Comparison of ENCODE assay signal across 18 cellular contexts in the genomic region with DNA sequence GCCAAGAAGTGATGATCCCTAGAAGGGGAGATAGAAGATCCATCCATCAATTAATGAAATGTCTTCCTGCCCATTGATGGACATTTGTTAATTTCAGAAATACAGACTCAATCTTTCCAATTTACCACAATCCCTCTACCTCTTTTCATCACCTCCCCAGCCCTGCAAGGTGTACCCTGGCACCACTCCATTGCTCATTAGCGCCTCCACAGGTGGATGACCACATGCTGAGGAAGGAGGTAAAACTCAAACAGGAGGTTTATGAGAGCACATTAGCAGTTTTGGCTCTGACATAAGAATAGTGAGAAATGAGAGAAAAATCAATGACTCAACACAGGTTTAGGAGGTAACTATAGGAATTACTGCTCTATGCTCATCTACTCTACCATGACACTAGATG.
DNase-seq lines count a peak whose midpoint lies in the region; ATAC-seq, FAIRE-seq and TF ChIP-seq lines count a peak whose summit lies in the region.
"Had no signal": no experiment of that assay in that cellular context is flagged by ENCODE, and none has a peak within 500 bp of the region (broad histone marks: within the 10 kb centered on the region; RNA-seq: fewer than 3 reads in every experiment).

No MANE protein-coding gene starts in this region.

- H3K36me3 ChIP-seq in SK-N-SH (replicated peaks in 1 of 2; ENCODE audit: control insufficient read depth in 1 of 2, insufficient read depth in 2 of 2, low read length in 1 of 2) (no peaks in the 10 kb centered on the region), HCT116 (ENCODE audit: control insufficient read depth in 1 of 2, insufficient read depth in 2 of 2, low read length in 2 of 2) (no peaks in the 10 kb centered on the region), keratinocyte (ENCODE audit: control insufficient read depth in 2 of 2, extremely low read depth in 1 of 2, insufficient read depth in 2 of 2, low read length in 2 of 2) (no peaks in the 10 kb centered on the region), MM.1S (replicated peaks; ENCODE audit: insufficient read depth, low read length) (no peaks in the 10 kb centered on the region)
- H3K36me3 ChIP-seq: pancreas had no signal

- no peak for TF ChIP-seq EP300 in SK-N-SH (IDR thresholded peaks at IDR 0.05; ENCODE audit: borderline replicate concordance in 1 of 2, low read depth in 1 of 2, low read length in 1 of 2)

- no peak for TF ChIP-seq POLR2A in HCT116 (IDR thresholded peaks at IDR 0.05; ENCODE audit: borderline replicate concordance, extremely low read depth, insufficient read depth, insufficient read length)

- no peak for FAIRE-seq in keratinocyte (lab: Jason Lieb, UNC)
- FAIRE-seq: colon, frontal cortex, GM12892, pancreas had no signal

- no peaks in the 10 kb centered on the region for H3F3A ChIP-seq in SK-N-SH (replicated peaks; ENCODE audit: insufficient read depth)
- no peaks in the 10 kb centered on the region for H3F3A ChIP-seq in MM.1S (ENCODE audit: insufficient read depth, low read length)

- H3K9me2 ChIP-seq in SK-N-SH = no peaks in the 10 kb centered on the region
- H3K9me2 ChIP-seq in HCT116 (ENCODE audit: insufficient read depth) = no peaks in the 10 kb centered on the region
- H3K9me2 ChIP-seq in MM.1S (replicated peaks; ENCODE audit: insufficient read depth, low read length) = no peaks in the 10 kb centered on the region

- POLR2A ChIA-PET in SK-N-SH (lab: Yijun Ruan, JAX) (interaction anchor here (1.0 to 1.6 kb wide), 3 partner anchors 26 to 294 kb away, joined by 3 to 7 read pairs (median 3); no protein-coding TSS in a partner anchor), HCT116 (lab: Charles Lee) (no interaction called here)

- dilution Hi-C loops in keratinocyte (cut with MboI; ENCODE audit: extremely low pct_ligation_motif_present, low sequenced_read_pairs) = no loop called here

- H3K9me3 ChIP-seq in SK-N-SH (no peaks in the 10 kb centered on the region), HCT116 (ENCODE audit: control insufficient read depth in 1 of 2, insufficient read depth in 1 of 2, low read depth in 1 of 2, low read length in 2 of 2) (no peaks in the 10 kb centered on the region), keratinocyte (ENCODE audit: control insufficient read depth, low read depth, low read length) (no peaks in the 10 kb centered on the region), MM.1S (replicated peaks; ENCODE audit: insufficient read depth, low read length) (no peaks in the 10 kb centered on the region)
- H3K9me3 ChIP-seq: pancreas had no signal

- H3K27me3 ChIP-seq in SK-N-SH (ENCODE audit: insufficient read depth) = no peaks in the 10 kb centered on the region
- peaks cover 74% of the 10 kb centered on the region for H3K27me3 ChIP-seq in HCT116 (ENCODE audit: insufficient read depth, low read length)
- no peaks in the 10 kb centered on the region for H3K27me3 ChIP-seq in keratinocyte (ENCODE audit: control insufficient read depth, extremely low read depth, insufficient read depth, low read length)
- no peaks in the 10 kb centered on the region for H3K27me3 ChIP-seq in MM.1S (replicated peaks; ENCODE audit: insufficient read depth, low read length)
- H3K27me3 ChIP-seq: pancreas had no signal

- TF ChIP-seq RAD21 in SK-N-SH (IDR thresholded peaks at IDR 0.05; ENCODE audit: low read length) (no peak), HCT116 (IDR thresholded peaks at IDR 0.05; ENCODE audit: low read depth) (no peak)

- H3K4me1 ChIP-seq in SK-N-SH (ENCODE audit: control insufficient read depth in 1 of 2, insufficient read depth in 2 of 2, low read depth in 1 of 2, low read length in 1 of 2) (peaks cover 0 to 18% of the 10 kb centered on the region in 2 experiments; a peak in 2 of 4 replicates), HCT116 (ENCODE audit: control insufficient read depth in 1 of 2, insufficient read depth in 2 of 2, low read length in 2 of 2) (no peaks in the 10 kb centered on the region), keratinocyte (ENCODE audit: control insufficient read depth, extremely low read depth, insufficient read depth, low read length) (no peaks in the 10 kb centered on the region), MM.1S (ENCODE audit: low read length) (no peaks in the 10 kb centered on the region)
- H3K4me1 ChIP-seq: pancreas had no signal

- intact Hi-C loops in HCT116 (cut with micrococcal nuclease) = no loop called here

- WGBS in SK-N-SH (ENCODE audit: low lambda C conversion rate) = 67% methylated on average over 1 of the region's 1 CpG

- no peak for DNase-seq in SK-N-SH
- no peak for DNase-seq in HCT116 (ENCODE audit: low read depth, low spot score)
- DNase-seq in RPMI8226 = peak; percentile 15
- no peak for DNase-seq in keratinocyte (ENCODE audit: low read depth, low spot score)
- DNase-seq in MM.1S = no peak
- no peak for DNase-seq in activated effector memory CD4-positive, alpha-beta T cell treated with anti-CD3 and anti-CD28 coated beads, Interleukin-2, amount 50 U/mL, for 16 hours
- DNase-seq: activated CD4-positive, CD25-positive, alpha-beta regulatory T cell; activated gamma-delta T cell; anterior cingulate cortex; CD4-positive, alpha-beta memory T cell; pancreas; SHP77; T-helper 17 cell had no signal

- CTCF ChIA-PET in SK-N-SH (lab: Yijun Ruan, JAX) = interaction anchor here (1.4 to 3.1 kb wide), 5 partner anchors 10 to 1279 kb away, joined by 3 to 20 read pairs (median 5); no protein-coding TSS in a partner anchor
- CTCF ChIA-PET in HCT116 (lab: Charles Lee) = interaction anchor here (1.4 kb wide), 1 partner anchor 8 kb away, joined by 3 read pairs; no protein-coding TSS in a partner anchor

- RAD21 ChIA-PET in HCT116 (lab: Charles Lee; ENCODE audit: low non-redundant PET in 1 of 2, low total read pairs in 2 of 2, uncharacterized antibody in 2 of 2, unreplicated experiment in 2 of 2) = no interaction called here

- H3K4me2 ChIP-seq in SK-N-SH (no peak overlapping the region), HCT116 (ENCODE audit: low read length) (no peak overlapping the region), keratinocyte (ENCODE audit: control insufficient read depth, extremely low read depth, insufficient read depth, low read depth, low read length) (no peak overlapping the region), MM.1S (ENCODE audit: low read depth, low read length) (no peak overlapping the region)

- no TSS peak for BruUV-seq in HCT116 (replicated peaks; lab: Mats Ljungman, UMichigan)

- H3K9ac ChIP-seq in SK-N-SH = no peak overlapping the region
- no peak overlapping the region for H3K9ac ChIP-seq in HCT116 (ENCODE audit: low read length)
- no peak overlapping the region for H3K9ac ChIP-seq in keratinocyte (ENCODE audit: control insufficient read depth, extremely low read depth, insufficient read depth, low read length)
- H3K9ac ChIP-seq in MM.1S (ENCODE audit: low read length) = no peak overlapping the region

- TF ChIP-seq CTCF in SK-N-SH (IDR thresholded peaks at IDR 0.05) (peak; percentile 19; the same call in 1 of the 2 replicates), HCT116 (IDR thresholded peaks at IDR 0.05 in 2 of 3, conservative IDR thresholded peaks at IDR 0.05 in 1 of 3; ENCODE audit: borderline replicate concordance in 1 of 3, insufficient read depth in 1 of 3, low read depth in 2 of 3, low read length in 2 of 3) (peak in 2 of 3 experiments; percentile 60 to 67; a peak in 4 of 6 replicates), keratinocyte (optimal IDR thresholded peaks at IDR 0.05 in 1 of 3, IDR thresholded peaks at IDR 0.05 in 1 of 3, conservative IDR thresholded peaks at IDR 0.05 in 1 of 3; ENCODE audit: extremely low read depth in 1 of 3, insufficient read depth in 2 of 3, low read length in 3 of 3) (peak in 2 of 3 experiments; percentile 12 to 16), MM.1S (IDR thresholded peaks at IDR 0.05; ENCODE audit: low read length) (no peak; the same call in 1 of the 2 replicates)

- no peaks in the 10 kb centered on the region for H4K20me1 ChIP-seq in SK-N-SH (ENCODE audit: insufficient read depth)
- no peaks in the 10 kb centered on the region for H4K20me1 ChIP-seq in HCT116 (ENCODE audit: insufficient read depth)
- H4K20me1 ChIP-seq in keratinocyte (ENCODE audit: control insufficient read depth, extremely low read depth, insufficient read depth, low read length) = no peaks in the 10 kb centered on the region
- H4K20me1 ChIP-seq in MM.1S (ENCODE audit: insufficient read depth, low read length) = no peaks in the 10 kb centered on the region

- ATAC-seq in SK-N-SH treated with all-trans-retinoic acid at 6 μM for 48 hours = no peak
- ATAC-seq in HCT116 = 0 out of 2 replicates have a peak, but pooled peaks have one; percentile 47
- no peak for ATAC-seq in GM21447 (IDR thresholded peaks at IDR 0.05; ENCODE audit: unreplicated experiment)
- ATAC-seq: pancreas, T-helper 17 cell had no signal

- no peaks in the 10 kb centered on the region for H3K9me1 ChIP-seq in keratinocyte (ENCODE audit: control insufficient read depth, extremely low read depth, insufficient read depth, low read length)

- H3K4me3 ChIP-seq in SK-N-SH (ENCODE audit: low read depth in 2 of 2, low read length in 1 of 2) (no peak overlapping the region), HCT116 (replicated peaks in 1 of 2; ENCODE audit: low read depth in 1 of 2, low read length in 2 of 2) (no peak overlapping the region), keratinocyte (ENCODE audit: control insufficient read depth in 2 of 3, extremely low read depth in 1 of 3, insufficient read depth in 2 of 3, low read depth in 1 of 3, low read length in 3 of 3) (no peak overlapping the region), MM.1S (ENCODE audit: low read length) (no peak overlapping the region)
- H3K4me3 ChIP-seq: pancreas had no signal

- H3K27ac ChIP-seq in SK-N-SH (ENCODE audit: low read depth in 2 of 2, low read length in 1 of 2) = peak overlapping the region in 1 of 2 experiments; percentile 97; a peak in 2 of 4 replicates
- no peak overlapping the region for H3K27ac ChIP-seq in HCT116 (ENCODE audit: low read depth, low read length)
- no peak overlapping the region for H3K27ac ChIP-seq in keratinocyte (ENCODE audit: control insufficient read depth, insufficient read depth, low read length)
- H3K27ac ChIP-seq in MM.1S (ENCODE audit: low read length) = no peak overlapping the region
- H3K27ac ChIP-seq: pancreas had no signal

- no peak overlapping the region for H2AFZ ChIP-seq in SK-N-SH (ENCODE audit: low read depth)
- no peak overlapping the region for H2AFZ ChIP-seq in HCT116 (ENCODE audit: low read depth, low read length, poor library complexity, severe bottlenecking)
- no peak overlapping the region for H2AFZ ChIP-seq in keratinocyte (ENCODE audit: control insufficient read depth, low read length)
- H2AFZ ChIP-seq in MM.1S (ENCODE audit: low read length) = no peak overlapping the region

- H3K79me2 ChIP-seq in SK-N-SH (ENCODE audit: insufficient read depth) (no peaks in the 10 kb centered on the region), HCT116 (ENCODE audit: insufficient read depth, low read length) (no peaks in the 10 kb centered on the region), keratinocyte (ENCODE audit: control insufficient read depth, insufficient read depth, low read length) (no peaks in the 10 kb centered on the region), MM.1S (ENCODE audit: low read length) (no peaks in the 10 kb centered on the region)

TF ChIP-seq in SK-N-SH, 30 proteins besides CTCF, POLR2A, EP300 and RAD21 (continues in another document):
- TF ChIP-seq NFIC (IDR thresholded peaks at IDR 0.05; ENCODE audit: borderline replicate concordance) = no peak

TF ChIP-seq in SK-N-SH treated with all-trans-retinoic acid at 6 μM for 48 hours, 23 proteins besides CTCF, POLR2A, EP300 and RAD21 (continues in another document):
- no peak for TF ChIP-seq ZFP30 (CRISPR knock-in tag; IDR thresholded peaks at IDR 0.05)
